In genomic region chr7:94173436-94173835, GRCh38 we compare ENCODE assay signal across 21 cellular contexts.
"Had no signal": no experiment of that assay in that cellular context is flagged by ENCODE, and none has a peak within 500 bp of the region (broad histone marks: within the 10 kb centered on the region; RNA-seq: fewer than 3 reads in every experiment).

No MANE protein-coding gene starts in this region.

- H3K4me2 ChIP-seq: hepatocyte, neural progenitor cell had no signal

- H3K4me3 ChIP-seq: hepatocyte, lung, neural progenitor cell, psoas muscle, right lobe of liver, tibial nerve, vagina had no signal

- DNase-seq: islet precursor cell; mesendoderm; naive B cell; natural killer cell; nephron progenitor cell; occipital lobe; psoas muscle; right lobe of liver; stimulated activated CD4-positive, alpha-beta T cell treated with anti-CD3 and anti-CD28 coated beads, Interleukin-12 subunit alpha, Interleukin-12 subunit beta, amount 100 ng/mL, for 4 hours; stimulated activated CD4-positive, alpha-beta T cell treated with anti-CD3 and anti-CD28 coated beads, Interleukin-15, amount 100 ng/mL, for 24 hours; stimulated activated CD4-positive, alpha-beta T cell treated with anti-CD3 and anti-CD28 coated beads, Interleukin-2, amount 100 ng/mL, for 24 hours; stimulated activated CD4-positive, alpha-beta T cell treated with anti-CD3 and anti-CD28 coated beads, Interleukin-4, amount 100 ng/mL, for 1 hour; stimulated activated naive B cell treated with anti-CD40 and anti-IgM and Interleukin-4, amounts not matched to agents 10 μg/mL and 1 μg/mL and 100 μg/mL, for 72 hours had no signal

- H2AFZ ChIP-seq: hepatocyte, neural progenitor cell, parathyroid adenoma had no signal

- H3K36me3 ChIP-seq: neural progenitor cell, neutrophil, right lobe of liver, tibial nerve, vagina had no signal

- H3K27me3 ChIP-seq: hepatocyte, neural progenitor cell, neutrophil, right lobe of liver, tibial nerve, vagina had no signal

- H3K9ac ChIP-seq: neural progenitor cell, parathyroid adenoma had no signal

- H3K27ac ChIP-seq: hepatocyte, neural progenitor cell, neutrophil, parathyroid adenoma, psoas muscle, right lobe of liver, tibial nerve, vagina had no signal

- H3K9me3 ChIP-seq: neutrophil, psoas muscle, right lobe of liver, tibial nerve, vagina had no signal

- ATAC-seq: left lobe of liver; natural killer cell; psoas muscle; right lobe of liver; stimulated activated naive B cell treated with anti-CD40 and anti-IgM and Interleukin-4, amounts not matched to agents 10 μg/mL and 1 μg/mL and 100 μg/mL, for 72 hours had no signal

- H3K4me1 ChIP-seq: neural progenitor cell, parathyroid adenoma, psoas muscle, right lobe of liver, tibial nerve, vagina had no signal
